ENCODE assay signal across 17 cellular contexts in the genomic region with DNA sequence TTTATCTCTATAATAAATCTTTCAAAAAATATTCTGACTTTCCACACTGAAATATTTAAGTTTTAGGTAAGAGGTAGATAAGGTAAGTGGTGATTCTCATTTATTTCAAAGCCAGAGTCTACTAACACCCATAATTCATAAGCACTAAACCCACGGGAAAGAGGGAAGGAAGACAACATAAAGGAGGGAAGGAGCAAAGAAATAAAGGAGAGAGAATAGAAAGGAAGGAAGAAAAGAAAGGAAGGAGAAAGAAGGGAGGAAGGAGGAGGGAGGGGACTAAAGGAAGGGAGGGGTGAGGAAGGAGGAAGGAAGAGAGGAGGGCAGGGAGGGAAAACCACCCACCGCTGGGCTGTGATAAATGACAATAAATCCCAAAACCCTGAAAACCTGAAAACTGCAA. TPM values are rescaled to one million over a fixed set of nuclear protein-coding genes. Genes with fewer than 3 reads are reported as not detected.
A peak's percentile ranks its signal among the peaks of the same experiment; 100 is the strongest.
DNase-seq lines count a peak whose midpoint lies in the region; ATAC-seq, FAIRE-seq and TF ChIP-seq lines count a peak whose summit lies in the region.
"Had no signal": no experiment of that assay in that cellular context is flagged by ENCODE, and none has a peak within 500 bp of the region (broad histone marks: within the 10 kb centered on the region; RNA-seq: fewer than 3 reads in every experiment).

No MANE protein-coding gene starts in this region.

- DNase-seq in A673 (ENCODE audit: low spot score) (no peak), SK-N-MC (ENCODE audit: low read depth, low spot score) (no peak), foreskin keratinocyte (no peak)
- DNase-seq in CD4-positive, alpha-beta T cell, result no peak
- DNase-seq: activated CD8-positive, alpha-beta memory T cell treated with anti-CD3 and anti-CD28 coated beads for 24 hours; activated gamma-delta T cell treated with Interleukin-2 at 50 U/mL for 16 hours; GM23248; left colon; NCI-H1436; NCI-H226; SIG-M5 had no signal

- no peak overlapping the region for H3K4me3 Mint-ChIP-seq in CD4-positive, alpha-beta T cell

- no peaks in the 10 kb centered on the region for H3K9me3 ChIP-seq in A673 (ENCODE audit: low read depth, low read length, poor library complexity, severe bottlenecking)
- no peaks in the 10 kb centered on the region for H3K9me3 ChIP-seq in CD4-positive, alpha-beta T cell (ENCODE audit: control insufficient read depth, low read length)
- H3K9me3 ChIP-seq in SK-N-MC (ENCODE audit: low read depth, low read length), result no peaks in the 10 kb centered on the region
- H3K9me3 ChIP-seq: suprapubic skin had no signal

- POLR2A ChIA-PET in A673 (lab: Charles Lee; ENCODE audit: low non-redundant PET), result no interaction called here
- POLR2A ChIA-PET in CD4-positive, alpha-beta T cell (lab: Charles Lee), result interaction anchor here (1.3 kb wide), 1 partner anchor 18 kb away, joined by 5 read pairs; no protein-coding TSS in a partner anchor

- peaks cover 32% of the 10 kb centered on the region for H3K4me1 ChIP-seq in A673 (ENCODE audit: insufficient read depth, low read length, poor library complexity, severe bottlenecking)
- peaks cover 3% of the 10 kb centered on the region for H3K4me1 ChIP-seq in foreskin keratinocyte

- H3K27me3 ChIP-seq in A673 (replicated peaks; ENCODE audit: insufficient read depth, low read depth, low read length, poor library complexity) (no peaks in the 10 kb centered on the region), foreskin keratinocyte (no peaks in the 10 kb centered on the region)
- H3K27me3 ChIP-seq in CD4-positive, alpha-beta T cell (ENCODE audit: control insufficient read depth, insufficient read depth, low read length), result no peaks in the 10 kb centered on the region
- H3K27me3 ChIP-seq: suprapubic skin had no signal

- intact Hi-C loops in A673 (cut with micrococcal nuclease; ENCODE audit: unreplicated experiment), result no loop called here
- intact Hi-C loops in CD4-positive, alpha-beta T cell (cut with DNase I, micrococcal nuclease), result no loop called here

- no TSS peak for BruUV-seq in A673 (replicated peaks; lab: Mats Ljungman, UMichigan)

- H3K27me3 Mint-ChIP-seq in CD4-positive, alpha-beta T cell, result no peaks in the 10 kb centered on the region

- no peak for ATAC-seq in CD4-positive, alpha-beta T cell (ENCODE audit: poor library complexity)
- ATAC-seq in HG03039 (IDR thresholded peaks at IDR 0.05; ENCODE audit: unreplicated experiment), result no peak
- ATAC-seq in GM21737 (IDR thresholded peaks at IDR 0.05; ENCODE audit: unreplicated experiment), result no peak
- ATAC-seq in foreskin keratinocyte, result no peak
- ATAC-seq in GM18907 (IDR thresholded peaks at IDR 0.05; ENCODE audit: unreplicated experiment), result no peak
- ATAC-seq: left colon had no signal

- CTCF ChIA-PET in A673 (lab: Charles Lee), result no interaction called here
- CTCF ChIA-PET in CD4-positive, alpha-beta T cell (lab: Charles Lee), result interaction anchor here (1.2 kb wide), 1 partner anchor 25 kb away, joined by 10 read pairs; a partner anchor contains a TSS

- H3K27ac ChIP-seq in A673 (ENCODE audit: low read depth, low read length, poor library complexity, severe bottlenecking), result peak overlapping the region; percentile 41
- no peak overlapping the region for H3K27ac ChIP-seq in CD4-positive, alpha-beta T cell (ENCODE audit: low read depth, low read length)
- peak overlapping the region; percentile 97 for H3K27ac ChIP-seq in SK-N-MC
- no peak overlapping the region for H3K27ac ChIP-seq in foreskin keratinocyte
- H3K27ac ChIP-seq: GM23248, suprapubic skin had no signal

- no peaks in the 10 kb centered on the region for H3K36me3 ChIP-seq in A673 (ENCODE audit: insufficient read depth, low read length, poor library complexity, severe bottlenecking)
- 0 out of 2 replicates have a peak, but pooled peaks cover 3% of the 10 kb centered on the region for H3K36me3 ChIP-seq in SK-N-MC (ENCODE audit: insufficient read depth, low read length)
- H3K36me3 ChIP-seq: suprapubic skin had no signal

- H3K27ac Mint-ChIP-seq in CD4-positive, alpha-beta T cell, result peak overlapping the region; percentile 14

- no peak for TF ChIP-seq CTCF in A673 (conservative IDR thresholded peaks at IDR 0.05; ENCODE audit: low read depth, low read length)
- no peak for TF ChIP-seq CTCF in CD4-positive, alpha-beta T cell (IDR thresholded peaks at IDR 0.05)
- no peak for TF ChIP-seq CTCF in foreskin keratinocyte (conservative IDR thresholded peaks at IDR 0.05)

- H3K36me3 Mint-ChIP-seq in CD4-positive, alpha-beta T cell (ENCODE audit: low read depth), result no peaks in the 10 kb centered on the region

- peak; percentile 9 for FAIRE-seq in islet of Langerhans (lab: Jason Lieb, UNC)
- FAIRE-seq: TTC549 had no signal

- H3K9ac ChIP-seq in SK-N-MC (ENCODE audit: insufficient read length), result peak overlapping the region; percentile 33
- H3K9ac ChIP-seq: GM23248 had no signal

- H3K4me3 ChIP-seq in A673 (ENCODE audit: low read depth, low read length, poor library complexity, severe bottlenecking) (no peak overlapping the region), SK-N-MC (peak overlapping the region; percentile 70)
- H3K4me3 ChIP-seq: GM23248, suprapubic skin had no signal

- peaks cover 76% of the 10 kb centered on the region for H3K4me1 Mint-ChIP-seq in CD4-positive, alpha-beta T cell (ENCODE audit: low read depth)

- no peaks in the 10 kb centered on the region for H3K9me3 Mint-ChIP-seq in CD4-positive, alpha-beta T cell

RNA-seq across cellular contexts. Expression of a gene that starts 25.2 kb away (rescaled TPM):
- total RNA-seq in A673 (2021) (4.9 and 5.4 TPM in 2 replicates), foreskin keratinocyte (4.1 and 4.5 TPM in 2 replicates)
- 10 to 100 TPM; 12.9 to 14.1 TPM for total RNA-seq in CD4-positive, alpha-beta T cell
- 0.92 and 1.1 TPM in 2 replicates for polyA plus RNA-seq in foreskin keratinocyte

RNA-seq across cellular contexts. Expression of a gene that starts 55.3 kb away (rescaled TPM):
- total RNA-seq in A673 (2021) (6.2 and 7.4 TPM in 2 replicates), foreskin keratinocyte (7.2 and 7.5 TPM in 2 replicates)
- total RNA-seq in CD4-positive, alpha-beta T cell, result 1 to 10 TPM; 2.0 to 3.4 TPM
- polyA plus RNA-seq in foreskin keratinocyte, result 6.5 and 7.1 TPM in 2 replicates

Comparison
In these comparisons a context has a peak if more than half of its experiments do, and no peak if none do; other contexts are left out.
1. H3K27ac ChIP-seq: peak in A673 (single experiment) and SK-N-MC (single experiment); none in CD4-positive, alpha-beta T cell (single experiment) and foreskin keratinocyte (single experiment).